Comparison of ENCODE assay signal across 13 cellular contexts in genomic region chr11:77071077-77071476, GRCh38. TPM values are rescaled to one million over a fixed set of nuclear protein-coding genes. Genes with fewer than 3 reads are reported as not detected.
"Had no signal": no experiment of that assay in that cellular context is flagged by ENCODE, and none has a peak within 500 bp of the region (broad histone marks: within the 10 kb centered on the region; RNA-seq: fewer than 3 reads in every experiment).

No MANE protein-coding gene starts in this region.

- H3K9ac ChIP-seq: parathyroid adenoma had no signal

- H3K27ac ChIP-seq: parathyroid adenoma had no signal

- H3K4me1 ChIP-seq: parathyroid adenoma had no signal

- H3K4me3 ChIP-seq: body of pancreas, skin epidermis had no signal

- H3K9me3 ChIP-seq: body of pancreas had no signal

- H3K27me3 ChIP-seq: body of pancreas had no signal

- DNase-seq: activated CD4-positive, alpha-beta T cell treated with anti-CD3 and anti-CD28 coated beads, Interleukin-2, amount 50 U/mL, for 1 hour; activated naive CD4-positive, alpha-beta T cell treated with anti-CD3 and anti-CD28 coated beads, Interleukin-2, amount 50 U/mL, for 16 hours; activated T-cell treated with anti-CD3 and anti-CD28 coated beads for 4 hours; body of pancreas; dermis blood vessel endothelial cell; left cardiac atrium; trophoblast cell had no signal

- ATAC-seq: body of pancreas, left cardiac atrium had no signal

RNA-seq across cellular contexts. Expression of gene OMP, which starts 31.6 kb away (rescaled TPM):
- total RNA-seq: activated B cell treated with CpG ODN at 0.5 μM for 24 hours; activated CD8-positive, alpha-beta memory T cell treated with anti-CD3 and anti-CD28 coated beads for 36 hours; body of pancreas; dermis blood vessel endothelial cell; glomerular endothelial cell had no signal
- polyA plus RNA-seq: neural cell had no signal

RNA-seq across cellular contexts. Expression of gene B3GNT6, which starts 36.9 kb away (rescaled TPM):
- total RNA-seq: activated B cell treated with CpG ODN at 0.5 μM for 24 hours; activated CD8-positive, alpha-beta memory T cell treated with anti-CD3 and anti-CD28 coated beads for 36 hours; body of pancreas; dermis blood vessel endothelial cell; glomerular endothelial cell; left cardiac atrium had no signal
- polyA plus RNA-seq: neural cell had no signal
